In genomic region chr7:105355701-105356100, GRCh38 we compare ENCODE assay signal across 13 cellular contexts.
"Had no signal": no experiment of that assay in that cellular context is flagged by ENCODE, and none has a peak within 500 bp of the region (broad histone marks: within the 10 kb centered on the region; RNA-seq: fewer than 3 reads in every experiment).

No MANE protein-coding gene starts in this region.

- H3K27ac ChIP-seq: adrenal gland, gastrocnemius medialis, left lung, parathyroid adenoma, uterus had no signal

- H3K27me3 Mint-ChIP-seq: activated CD4-positive, alpha-beta T cell treated with anti-CD3 and anti-CD28 coated beads for 36 hours; activated naive CD4-positive, alpha-beta T cell treated with anti-CD3 and anti-CD28 coated beads, Interleukin-2, amount 10 ng/mL, durations not matched to agents 7 days and 5 days; activated T-helper 17 cell treated with anti-CD3 and anti-CD28 coated beads, Interleukin-2, amount 50 U/mL, for 72 hours had no signal

- H3K4me3 ChIP-seq: adrenal gland, gastrocnemius medialis, left lung, uterus had no signal

- ATAC-seq: activated CD4-positive, alpha-beta T cell treated with anti-CD3 and anti-CD28 coated beads for 36 hours; activated T-helper 17 cell treated with anti-CD3 and anti-CD28 coated beads, Interleukin-2, amount 50 U/mL, for 72 hours; gastrocnemius medialis; left lung had no signal

- H3K27me3 ChIP-seq: adrenal gland, gastrocnemius medialis, left lung, uterus had no signal

- H3K36me3 ChIP-seq: adrenal gland, gastrocnemius medialis, left lung, uterus had no signal

- H2AFZ ChIP-seq: parathyroid adenoma had no signal

- H3K9ac ChIP-seq: parathyroid adenoma had no signal

- H3K27ac Mint-ChIP-seq: activated naive CD4-positive, alpha-beta T cell treated with anti-CD3 and anti-CD28 coated beads, Interleukin-2, amount 10 ng/mL, durations not matched to agents 7 days and 5 days had no signal

- H3K9me3 ChIP-seq: adrenal gland, gastrocnemius medialis, left lung, uterus had no signal

- DNase-seq: activated CD4-positive, alpha-beta T cell treated with anti-CD3 and anti-CD28 coated beads for 36 hours; activated naive CD4-positive, alpha-beta T cell treated with anti-CD3 and anti-CD28 coated beads, Interleukin-2, amount 10 ng/mL, durations not matched to agents 7 days and 5 days; adrenal gland; central memory CD4-positive, alpha-beta T cell; effector memory CD4-positive, alpha-beta T cell; gastrocnemius medialis; left lung; mesenchymal stem cell; stimulated activated CD4-positive, alpha-beta T cell treated with anti-CD3 and anti-CD28 coated beads, Interleukin-4, amount 100 ng/mL, for 4 hours; T1000; uterus had no signal

- H3K4me3 Mint-ChIP-seq: activated CD4-positive, alpha-beta T cell treated with anti-CD3 and anti-CD28 coated beads for 36 hours; activated naive CD4-positive, alpha-beta T cell treated with anti-CD3 and anti-CD28 coated beads, Interleukin-2, amount 10 ng/mL, durations not matched to agents 7 days and 5 days had no signal

- H3K9me3 Mint-ChIP-seq: activated T-helper 17 cell treated with anti-CD3 and anti-CD28 coated beads, Interleukin-2, amount 50 U/mL, for 72 hours had no signal
